ENCODE assay signal across 31 cellular contexts in genomic region chr10:31647861-31648260, GRCh38.
"Had no signal": no experiment of that assay in that cellular context is flagged by ENCODE, and none has a peak within 500 bp of the region (broad histone marks: within the 10 kb centered on the region; RNA-seq: fewer than 3 reads in every experiment).

No MANE protein-coding gene starts in this region.

- H3K4me1 Mint-ChIP-seq: activated CD4-positive, alpha-beta T cell treated with anti-CD3 and anti-CD28 coated beads, Interleukin-2, amount 10 ng/mL, durations not matched to agents 7 days and 5 days; stimulated activated effector memory CD8-positive, alpha-beta T cell treated with anti-CD3 and anti-CD28 coated beads, Interleukin-12 subunit alpha, Interleukin-12 subunit beta, amount 100 ng/mL, for 72 hours; T-helper 17 cell had no signal

- H3K4me3 Mint-ChIP-seq: activated CD4-positive, alpha-beta T cell treated with anti-CD3 and anti-CD28 coated beads, Interleukin-2, amount 10 ng/mL, durations not matched to agents 7 days and 5 days; activated CD8-positive, alpha-beta T cell treated with anti-CD3 and anti-CD28 coated beads for 36 hours; activated T-cell treated with anti-CD3 and anti-CD28 coated beads, Interleukin-2, amount 50 U/mL, for 72 hours; naive thymus-derived CD8-positive, alpha-beta T cell; neural crest cell; stimulated activated effector memory CD8-positive, alpha-beta T cell treated with anti-CD3 and anti-CD28 coated beads, Interleukin-12 subunit alpha, Interleukin-12 subunit beta, amount 100 ng/mL, for 72 hours; stimulated activated naive CD8-positive, alpha-beta T cell treated with anti-CD3 and anti-CD28 coated beads, Interleukin-15, Interleukin-2, amounts not matched to agents 100 ng/mL and 50 ng/mL, for 24 hours; T-helper 17 cell; WTC11 had no signal

- FAIRE-seq: colon, endometrium, kidney, small intestine had no signal

- H3K4me3 ChIP-seq: gastrocnemius medialis, hepatocyte, psoas muscle, sigmoid colon, thoracic aorta, uterus had no signal

- H3K4me1 ChIP-seq: parathyroid adenoma, psoas muscle, uterus had no signal

- H3K9me3 ChIP-seq: gastrocnemius medialis, psoas muscle, sigmoid colon, thoracic aorta, uterus had no signal

- H3K27me3 ChIP-seq: gastrocnemius medialis, hepatocyte, sigmoid colon, uterus had no signal

- H3K9me3 Mint-ChIP-seq: activated CD8-positive, alpha-beta T cell treated with anti-CD3 and anti-CD28 coated beads for 36 hours; activated T-cell treated with anti-CD3 and anti-CD28 coated beads, Interleukin-2, amount 50 U/mL, for 72 hours; naive thymus-derived CD8-positive, alpha-beta T cell; neural crest cell; stimulated activated effector memory CD8-positive, alpha-beta T cell treated with anti-CD3 and anti-CD28 coated beads, Interleukin-12 subunit alpha, Interleukin-12 subunit beta, amount 100 ng/mL, for 72 hours; stimulated activated naive CD8-positive, alpha-beta T cell treated with anti-CD3 and anti-CD28 coated beads, Interleukin-15, Interleukin-2, amounts not matched to agents 100 ng/mL and 50 ng/mL, for 24 hours had no signal

- H3K36me3 ChIP-seq: gastrocnemius medialis, sigmoid colon, thoracic aorta, uterus had no signal

- H3K79me2 ChIP-seq: hepatocyte, parathyroid adenoma had no signal

- H2AFZ ChIP-seq: hepatocyte, parathyroid adenoma had no signal

- H3K27ac Mint-ChIP-seq: activated CD4-positive, alpha-beta T cell treated with anti-CD3 and anti-CD28 coated beads, Interleukin-2, amount 10 ng/mL, durations not matched to agents 7 days and 5 days; activated CD8-positive, alpha-beta T cell treated with anti-CD3 and anti-CD28 coated beads for 36 hours; activated naive CD4-positive, alpha-beta T cell treated with anti-CD3 and anti-CD28 coated beads, Interleukin-2, amount 50 U/mL, for 72 hours; activated T-cell treated with anti-CD3 and anti-CD28 coated beads, Interleukin-2, amount 50 U/mL, for 72 hours; naive thymus-derived CD8-positive, alpha-beta T cell; stimulated activated effector memory CD8-positive, alpha-beta T cell treated with anti-CD3 and anti-CD28 coated beads, Interleukin-12 subunit alpha, Interleukin-12 subunit beta, amount 100 ng/mL, for 72 hours; stimulated activated naive CD8-positive, alpha-beta T cell treated with anti-CD3 and anti-CD28 coated beads, Interleukin-15, Interleukin-2, amounts not matched to agents 100 ng/mL and 50 ng/mL, for 24 hours; T-helper 17 cell; WTC11 had no signal

- H3K27ac ChIP-seq: epithelial cell of prostate, gastrocnemius medialis, parathyroid adenoma, psoas muscle, sigmoid colon had no signal

- H3K9ac ChIP-seq: parathyroid adenoma had no signal

- DNase-seq: activated CD4-positive, alpha-beta T cell treated with anti-CD3 and anti-CD28 coated beads for 1 hour; activated CD4-positive, alpha-beta T cell treated with anti-CD3 and anti-CD28 coated beads, Interleukin-2, amount 10 ng/mL, durations not matched to agents 7 days and 5 days; activated CD8-positive, alpha-beta T cell treated with anti-CD3 and anti-CD28 coated beads for 36 hours; activated naive CD4-positive, alpha-beta T cell; activated T-cell treated with anti-CD3 and anti-CD28 coated beads, Interleukin-2, amount 50 U/mL, for 72 hours; effector CD8-positive, alpha-beta T cell; gastrocnemius medialis; glutamatergic neuron; kidney; left colon; naive thymus-derived CD8-positive, alpha-beta T cell; occipital lobe; psoas muscle; sigmoid colon; small intestine; stimulated activated CD4-positive, alpha-beta T cell treated with anti-CD3 and anti-CD28 coated beads, Interleukin-4, amount 100 ng/mL, for 24 hours; T-helper 17 cell; T1000; trophoblast cell; uterus had no signal

- H3K36me3 Mint-ChIP-seq: activated naive CD4-positive, alpha-beta T cell treated with anti-CD3 and anti-CD28 coated beads, Interleukin-2, amount 50 U/mL, for 72 hours; stimulated activated effector memory CD8-positive, alpha-beta T cell treated with anti-CD3 and anti-CD28 coated beads, Interleukin-12 subunit alpha, Interleukin-12 subunit beta, amount 100 ng/mL, for 72 hours had no signal
